In the genomic region with DNA sequence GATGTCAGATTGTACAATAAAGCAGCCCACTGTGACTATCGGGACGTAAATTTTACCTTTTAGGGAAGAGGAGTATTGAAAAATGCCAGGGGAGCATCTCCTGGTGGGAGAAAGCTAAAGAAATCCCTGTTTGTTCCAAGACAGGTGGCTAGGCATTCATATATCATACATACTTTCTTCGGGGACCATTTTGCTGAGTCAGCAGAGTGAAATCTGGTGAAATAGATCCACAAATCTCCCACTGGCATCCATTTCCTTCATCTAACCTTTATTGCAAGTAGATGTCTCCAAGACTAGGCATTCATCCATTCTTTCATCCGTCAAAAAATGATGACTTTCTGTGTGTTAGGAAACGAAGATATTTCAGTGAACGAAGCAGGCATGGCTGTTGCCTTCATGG, we compare ENCODE assay signal across 16 cellular contexts.
DNase-seq lines count a peak whose midpoint lies in the region; ATAC-seq, FAIRE-seq and TF ChIP-seq lines count a peak whose summit lies in the region.
"Had no signal": no experiment of that assay in that cellular context is flagged by ENCODE, and none has a peak within 500 bp of the region (broad histone marks: within the 10 kb centered on the region; RNA-seq: fewer than 3 reads in every experiment).

No MANE protein-coding gene starts in this region.

- peak overlapping the region; percentile 96 for H3K27ac Mint-ChIP-seq in Calu3 (ENCODE audit: unreplicated experiment)
- no peak overlapping the region for H3K27ac Mint-ChIP-seq in glutamatergic neuron (ENCODE audit: unreplicated experiment)
- H3K27ac Mint-ChIP-seq: CD4-positive, alpha-beta T cell had no signal

- H2AFZ ChIP-seq in IMR-90 (replicated peaks; ENCODE audit: low read length, poor library complexity) (no peak overlapping the region), H1 (ENCODE audit: low read length) (no peak overlapping the region)
- H2AFZ ChIP-seq: GM23248 had no signal

- in situ Hi-C loops in IMR-90 (cut with MboI; ENCODE audit: low sequenced_read_pairs): no loop called here

- BruUV-seq in Calu3 (replicated peaks; lab: Mats Ljungman, UMichigan): no TSS peak
- no TSS peak for BruUV-seq in IMR-90 (replicated peaks; lab: Mats Ljungman, UMichigan)

- H3K4me3 ChIP-seq in IMR-90 (ENCODE audit: insufficient read depth, low read depth, low read length) (no peak overlapping the region), H1 (ENCODE audit: extremely low read depth in 1 of 4, insufficient read depth in 2 of 4, low read depth in 3 of 4, low read length in 4 of 4) (no peak overlapping the region)
- H3K4me3 ChIP-seq: GM23248 had no signal

- no peak overlapping the region for H2AK9ac ChIP-seq in IMR-90 (replicated peaks; ENCODE audit: low read depth, low read length, poor library complexity)

- peaks cover 14% of the 10 kb centered on the region for H3K36me3 Mint-ChIP-seq in Calu3 (ENCODE audit: insufficient read depth, unreplicated experiment)
- H3K36me3 Mint-ChIP-seq in glutamatergic neuron (ENCODE audit: unreplicated experiment): no peaks in the 10 kb centered on the region

- no peak overlapping the region for H4K5ac ChIP-seq in IMR-90 (ENCODE audit: low read depth, low read length)
- no peak overlapping the region for H4K5ac ChIP-seq in H1 (ENCODE audit: insufficient read length, low read depth, low read length)

- H3K14ac ChIP-seq in IMR-90 (replicated peaks; ENCODE audit: low read depth, low read length) (no peak overlapping the region), H1 (ENCODE audit: insufficient read length) (no peak overlapping the region)

- no peak overlapping the region for H2BK15ac ChIP-seq in IMR-90 (ENCODE audit: low read depth, low read length)
- no peak overlapping the region for H2BK15ac ChIP-seq in H1 (ENCODE audit: low read length)

- dilution Hi-C loops in IMR-90 (cut with HindIII; ENCODE audit: low sequenced_read_pairs, unreplicated experiment): no loop called here

- H3K4me1 Mint-ChIP-seq in Calu3 (ENCODE audit: low read depth, unreplicated experiment): peaks cover 57% of the 10 kb centered on the region
- no peaks in the 10 kb centered on the region for H3K4me1 Mint-ChIP-seq in glutamatergic neuron (ENCODE audit: low read depth, unreplicated experiment)

- H3K4me2 ChIP-seq in IMR-90 (ENCODE audit: low read depth, low read length): no peak overlapping the region
- H3K4me2 ChIP-seq in H1 (ENCODE audit: insufficient read depth in 1 of 2, low read depth in 2 of 2, low read length in 2 of 2): no peak overlapping the region

- no peak overlapping the region for H2BK20ac ChIP-seq in IMR-90 (ENCODE audit: low read depth, low read length)
- H2BK20ac ChIP-seq in H1 (ENCODE audit: low read length): no peak overlapping the region

- H3K18ac ChIP-seq in IMR-90 (ENCODE audit: low read depth, low read length) (no peak overlapping the region), H1 (ENCODE audit: extremely low read depth, low read length) (no peak overlapping the region)

- H3K9me3 Mint-ChIP-seq in Calu3 (ENCODE audit: low read depth, unreplicated experiment) (no peaks in the 10 kb centered on the region), glutamatergic neuron (ENCODE audit: unreplicated experiment) (no peaks in the 10 kb centered on the region)
- H3K9me3 Mint-ChIP-seq: CD4-positive, alpha-beta T cell had no signal

- no peaks in the 10 kb centered on the region for H3K79me1 ChIP-seq in IMR-90 (ENCODE audit: low read depth in 1 of 2, low read length in 2 of 2)
- no peaks in the 10 kb centered on the region for H3K79me1 ChIP-seq in H1 (ENCODE audit: low read depth, low read length)

- TF ChIP-seq CTCF in Calu3 (IDR thresholded peaks at IDR 0.05; ENCODE audit: unreplicated experiment) (no peak), IMR-90 (conservative IDR thresholded peaks at IDR 0.05; ENCODE audit: low read depth, low read length) (no peak), H1 (IDR thresholded peaks at IDR 0.05; ENCODE audit: control extremely low read depth in 1 of 3, insufficient read depth in 1 of 3, low read depth in 1 of 3, low read length in 3 of 3) (no peak), glutamatergic neuron (IDR thresholded peaks at IDR 0.05; ENCODE audit: partially characterized antibody, unreplicated experiment) (no peak)

- no CpG with 5 or more reads among the region's 6 CpGs for WGBS in IMR-90 (ENCODE audit: extremely low coverage in 2 of 2, insufficient read length in 1 of 2), 2 experiments
- 88% methylated on average over 6 of the region's 6 CpGs; no CpG with 5 or more reads in 1 of the 2 experiments for WGBS in H1 (ENCODE audit: extremely low coverage in 1 of 2, insufficient coverage in 1 of 2, insufficient read length in 1 of 2, insufficient replicate concordance in 2 of 2, low coverage in 1 of 2, low lambda C conversion rate in 2 of 2, missing lambda C conversion rate in 1 of 2), 2 experiments

- H2BK120ac ChIP-seq in IMR-90 (ENCODE audit: low read depth, low read length) (no peak overlapping the region), H1 (replicated peaks; ENCODE audit: low read depth, low read length) (no peak overlapping the region)

- H3K4ac ChIP-seq in IMR-90 (ENCODE audit: low read depth, low read length) (no peak overlapping the region), H1 (replicated peaks; ENCODE audit: insufficient read length, low read depth, low read length) (no peak overlapping the region)

- no peak overlapping the region for H4K8ac ChIP-seq in IMR-90 (ENCODE audit: low read depth in 2 of 2, low read length in 2 of 2)
- no peak overlapping the region for H4K8ac ChIP-seq in H1 (ENCODE audit: extremely low read depth, insufficient read depth, low read length)

- no peak for FAIRE-seq in H1 (lab: Jason Lieb, UNC)
- FAIRE-seq in urothelium cell line (lab: Jason Lieb, UNC): peak; percentile 63
- FAIRE-seq: A204.1, GM19239 had no signal

- intact Hi-C loops in Calu3 (cut with micrococcal nuclease; ENCODE audit: unreplicated experiment) (loop anchor here (10.0 kb wide), 1 partner anchor 325 kb away; no protein-coding TSS in a partner anchor), IMR-90 (cut with micrococcal nuclease) (no loop called here)

- H3K27me3 ChIP-seq in IMR-90 (ENCODE audit: control insufficient read depth, insufficient read depth, low read length): no peaks in the 10 kb centered on the region
- H3K27me3 ChIP-seq in H1 (replicated peaks in 1 of 4; ENCODE audit: control insufficient read depth in 3 of 4, extremely low read depth in 1 of 4, insufficient read depth in 3 of 4, low read length in 3 of 4): no peaks in the 10 kb centered on the region

- TF ChIP-seq EP300 in H1 (IDR thresholded peaks at IDR 0.05; ENCODE audit: borderline replicate concordance in 1 of 2, low read depth in 2 of 2, low read length in 2 of 2): no peak

- H2BK5ac ChIP-seq in IMR-90 (ENCODE audit: low read depth, low read length, poor library complexity, severe bottlenecking): no peak overlapping the region
- H2BK5ac ChIP-seq in H1 (ENCODE audit: low read depth, low read length): no peak overlapping the region

- ATAC-seq in IMR-90 (ENCODE audit: low read depth) (no peak), HG03432 (IDR thresholded peaks at IDR 0.05; ENCODE audit: unreplicated experiment) (no peak)

- no peak overlapping the region for H3K56ac ChIP-seq in IMR-90 (ENCODE audit: extremely low read depth, insufficient read depth, low read length)
- no peak overlapping the region for H3K56ac ChIP-seq in H1 (replicated peaks; ENCODE audit: insufficient read length, low read depth, low read length)

- H3K23me2 ChIP-seq in H1 (ENCODE audit: low read depth, low read length): no peaks in the 10 kb centered on the region

- CTCF ChIA-PET in Calu3 (lab: Charles Lee) (no interaction called here), IMR-90 (lab: Yijun Ruan, JAX) (no interaction called here), H1 (lab: Charles Lee; ENCODE audit: partially characterized antibody) (interaction anchor here (0.7 to 1.9 kb wide), 2 partner anchors 34 to 326 kb away, joined by 3 to 5 read pairs; no protein-coding TSS in a partner anchor)

- POLR2A ChIA-PET in IMR-90 (lab: Charles Lee; ENCODE audit: unreplicated experiment): no interaction called here
- POLR2A ChIA-PET in H1 (lab: Charles Lee; ENCODE audit: partially characterized antibody): no interaction called here

- H2AK5ac ChIP-seq in IMR-90 (ENCODE audit: low read depth, low read length): no peak overlapping the region
- H2AK5ac ChIP-seq in H1 (ENCODE audit: low read depth, low read length): no peak overlapping the region

- H3K4me1 ChIP-seq in IMR-90 (ENCODE audit: control insufficient read depth, insufficient read depth, low read length): peaks cover 7% of the 10 kb centered on the region
- H3K4me1 ChIP-seq in H1 (replicated peaks in 1 of 4; ENCODE audit: control insufficient read depth in 3 of 4, insufficient read depth in 4 of 4, low read length in 3 of 4): no peaks in the 10 kb centered on the region; a peak in 1 of 7 replicates

- H3K23ac ChIP-seq in IMR-90 (ENCODE audit: low read depth, low read length) (no peak overlapping the region), H1 (ENCODE audit: insufficient read length) (no peak overlapping the region)

- H4K91ac ChIP-seq in IMR-90 (ENCODE audit: insufficient read depth, low read depth, low read length) (no peak overlapping the region), H1 (replicated peaks; ENCODE audit: insufficient read length, low read length) (no peak overlapping the region)

- DNase-seq in Calu3 (no peak), IMR-90 (no peak), H1 (ENCODE audit: low read depth in 1 of 2, low spot score in 2 of 2) (no peak), urothelium cell line (ENCODE audit: low spot score) (no peak), glutamatergic neuron (no peak), inferior parietal cortex (ENCODE audit: extremely low spot score) (no peak)
- DNase-seq: AML-193; CD4-positive, alpha-beta T cell; DMS79 treated with DMSO at 0.1 percent for 48 hours; GF-D8; GM23248; H7 had no signal

- H3K27ac ChIP-seq in IMR-90 (ENCODE audit: insufficient read depth, low read length): no peak overlapping the region
- no peak overlapping the region for H3K27ac ChIP-seq in H1 (ENCODE audit: low read depth, low read length)
- H3K27ac ChIP-seq: C4-2B, GM23248 had no signal

- no peaks in the 10 kb centered on the region for H3K79me2 ChIP-seq in H1 (ENCODE audit: control insufficient read depth in 1 of 2, insufficient read depth in 2 of 2, low read length in 2 of 2)

- H3K27me3 Mint-ChIP-seq in Calu3 (ENCODE audit: unreplicated experiment) (no peaks in the 10 kb centered on the region), glutamatergic neuron (ENCODE audit: unreplicated experiment) (no peaks in the 10 kb centered on the region)

- no peaks in the 10 kb centered on the region for H3K9me1 ChIP-seq in IMR-90 (ENCODE audit: insufficient read depth, low read length)

- peak overlapping the region; percentile 67 for H3K4me3 Mint-ChIP-seq in Calu3 (ENCODE audit: low read depth, unreplicated experiment)
- no peak overlapping the region for H3K4me3 Mint-ChIP-seq in glutamatergic neuron (ENCODE audit: unreplicated experiment)
- H3K4me3 Mint-ChIP-seq: CD4-positive, alpha-beta T cell had no signal

- H3K36me3 ChIP-seq in IMR-90 (ENCODE audit: control insufficient read depth, insufficient read depth, low read length) (no peaks in the 10 kb centered on the region), H1 (ENCODE audit: control insufficient read depth in 2 of 4, insufficient read depth in 4 of 4, low read length in 3 of 4) (no peaks in the 10 kb centered on the region)

- no peaks in the 10 kb centered on the region for H4K20me1 ChIP-seq in IMR-90 (ENCODE audit: insufficient read depth, low read length)
- H4K20me1 ChIP-seq in H1 (replicated peaks in 1 of 2; ENCODE audit: control insufficient read depth in 1 of 2, insufficient read depth in 2 of 2, low read length in 2 of 2): no peaks in the 10 kb centered on the region

- H3K9ac ChIP-seq in IMR-90 (ENCODE audit: low read depth, low read length) (no peak overlapping the region), H1 (replicated peaks in 1 of 4; ENCODE audit: extremely low read depth in 1 of 4, low read depth in 3 of 4, low read length in 3 of 4) (no peak overlapping the region)
- H3K9ac ChIP-seq: GM23248 had no signal

- H2BK12ac ChIP-seq in H1 (ENCODE audit: low read depth, low read length): no peak overlapping the region

- TF ChIP-seq POLR2A in IMR-90 (IDR thresholded peaks at IDR 0.05; ENCODE audit: low read depth, low read length) (no peak), H1 (IDR thresholded peaks at IDR 0.05; ENCODE audit: control extremely low read depth in 1 of 2, low read depth in 2 of 2, low read length in 2 of 2) (no peak)

- TF ChIP-seq RAD21 in IMR-90 (IDR thresholded peaks at IDR 0.05; ENCODE audit: low read length): no peak
- no peak for TF ChIP-seq RAD21 in H1 (IDR thresholded peaks at IDR 0.05 in 1 of 2, conservative IDR thresholded peaks at IDR 0.05 in 1 of 2; ENCODE audit: low read depth in 2 of 2, low read length in 2 of 2)

- no peaks in the 10 kb centered on the region for H3K9me3 ChIP-seq in IMR-90 (ENCODE audit: control insufficient read depth, insufficient read depth, low read length)
- H3K9me3 ChIP-seq in H1 (ENCODE audit: insufficient read depth in 2 of 2, low read depth in 1 of 2, low read length in 1 of 2): no peaks in the 10 kb centered on the region
